Comparison of ENCODE assay signal across 23 cellular contexts in the genomic region with DNA sequence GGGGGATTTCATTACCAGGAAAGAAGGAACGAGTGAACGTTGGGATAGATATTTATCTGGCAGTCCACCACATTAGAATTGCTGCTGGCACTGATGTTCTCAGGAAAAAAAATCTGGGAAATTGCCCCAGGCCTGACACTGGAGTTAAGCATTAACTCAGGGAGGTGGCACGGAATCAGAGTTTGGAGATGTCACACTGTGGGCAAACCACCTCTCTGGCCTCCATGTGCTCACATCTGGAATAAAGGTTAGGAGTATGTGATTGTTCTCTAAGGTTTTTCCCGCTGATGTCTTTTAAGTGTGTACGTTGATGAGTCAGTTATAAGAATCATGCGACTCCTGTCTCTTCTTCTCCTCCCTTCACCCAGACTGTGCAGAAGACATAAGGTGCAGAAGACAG. TPM values are rescaled to one million over a fixed set of nuclear protein-coding genes. Genes with fewer than 3 reads are reported as not detected.
A peak's percentile ranks its signal among the peaks of the same experiment; 100 is the strongest.
DNase-seq lines count a peak whose midpoint lies in the region; ATAC-seq, FAIRE-seq and TF ChIP-seq lines count a peak whose summit lies in the region.
"Had no signal": no experiment of that assay in that cellular context is flagged by ENCODE, and none has a peak within 500 bp of the region (broad histone marks: within the 10 kb centered on the region; RNA-seq: fewer than 3 reads in every experiment).

No MANE protein-coding gene starts in this region.

- peak; percentile 30 for FAIRE-seq in RCC 7860 (lab: Jason Lieb, UNC)
- FAIRE-seq: GM19239, H1 had no signal

- DNase-seq in DMS53 (lab: John Stamatoyannopoulos, UW) (peak; percentile 26), DMS53 treated with DMSO at 0.1 percent for 48 hours (lab: John Stamatoyannopoulos, UW; ENCODE audit: unreplicated experiment) (no peak), RCC 7860 (ENCODE audit: low spot score) (peak; percentile 67), kidney tubule cell (ENCODE audit: low spot score) (peak; percentile 38), renal cortical epithelial cell (ENCODE audit: low read depth) (peak; percentile 41), dorsolateral prefrontal cortex (no peak)
- DNase-seq: 8988T; AML-193; CD8-positive, alpha-beta memory T cell; EL; KBM-7; NCI-H1092 treated with DMSO at 0.1 percent for 48 hours; NCI-H2029 treated with DMSO at 0.1 percent for 48 hours; NCI-H226; NCI-H510A treated with DMSO at 0.1 percent for 48 hours; NCI-H774; NK-92 treated with Interleukin-12 subunit alpha and Interleukin-12 subunit beta, amount 100 ng/mL, for 24 hours had no signal

- H3K27me3 ChIP-seq in dorsolateral prefrontal cortex = peaks cover 0 to 3% (median 0%) of the 10 kb centered on the region in 45 donors
- H3K27me3 ChIP-seq: SJSA1 had no signal

- intact Hi-C loops in dorsolateral prefrontal cortex (cut with DNase I) = no loop called here

- TF ChIP-seq CTCF in dorsolateral prefrontal cortex (IDR thresholded peaks at IDR 0.05 in 54 of 56, conservative IDR thresholded peaks at IDR 0.05 in 2 of 56; ENCODE audit: low read depth in 1 of 56, partially characterized antibody in 56 of 56) = no peak

- H3K4me3 ChIP-seq in dorsolateral prefrontal cortex = no peak overlapping the region
- H3K4me3 ChIP-seq: SJSA1 had no signal

- peak overlapping the region in 7 of 59 donors; percentile 23 to 73 (median 48) for H3K27ac ChIP-seq in dorsolateral prefrontal cortex
- H3K27ac ChIP-seq: SJSA1 had no signal

- ATAC-seq in HG03135 (IDR thresholded peaks at IDR 0.05; ENCODE audit: unreplicated experiment) (no peak), HG02678 (IDR thresholded peaks at IDR 0.05; ENCODE audit: unreplicated experiment) (no peak)
- ATAC-seq: Panc1 had no signal

RNA-seq across cellular contexts. Expression of a gene that starts 7.9 kb away (rescaled TPM):
- total RNA-seq in renal cortical epithelial cell (not detected in 2 replicates), dorsolateral prefrontal cortex (1 to 10 TPM in 9 of 120 experiments, under 1 TPM in 64, not detected in 47; 0.14 to 2.7 (median 0.36) TPM)
- total RNA-seq: CD8-positive, alpha-beta memory T cell; H1 had no signal

Comparison
In these comparisons a context has a peak if more than half of its experiments do, and no peak if none do; other contexts are left out.
1. DNase-seq: peak in DMS53 (single experiment), RCC 7860 (single experiment), kidney tubule cell (single experiment) and renal cortical epithelial cell (single experiment); none in DMS53 treated with DMSO at 0.1 percent for 48 hours (single experiment) and dorsolateral prefrontal cortex (0 of 10).